14 cellular contexts compared by ENCODE assay signal in the genomic region with DNA sequence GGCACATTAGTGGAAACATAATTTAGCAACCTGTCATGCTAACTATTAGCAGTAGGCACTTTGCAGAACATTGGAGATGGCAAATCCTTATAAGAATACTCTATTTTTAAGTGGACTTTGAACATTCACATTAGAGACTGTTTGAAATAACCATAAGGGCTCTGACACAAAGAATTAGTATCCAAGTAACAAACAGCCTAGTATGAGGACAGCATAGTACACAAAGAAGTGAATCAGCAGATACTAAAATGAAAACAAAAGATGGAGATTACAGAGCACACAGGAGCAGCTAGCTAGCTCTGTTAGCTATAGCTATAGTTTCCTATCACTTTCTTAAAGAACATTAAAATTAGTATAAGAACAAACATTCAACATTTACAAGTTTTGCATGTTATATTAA.
"Had no signal": no experiment of that assay in that cellular context is flagged by ENCODE, and none has a peak within 500 bp of the region (broad histone marks: within the 10 kb centered on the region; RNA-seq: fewer than 3 reads in every experiment).

No MANE protein-coding gene starts in this region.

- H3K36me3 ChIP-seq: right lobe of liver, spleen, thyroid gland, uterus had no signal

- H3K27ac ChIP-seq: foreskin keratinocyte, right lobe of liver, spleen, thyroid gland had no signal

- H3K4me3 ChIP-seq: right lobe of liver, spleen, thyroid gland, uterus had no signal

- DNase-seq: activated CD4-positive, alpha-beta T cell treated with anti-CD3 and anti-CD28 coated beads, Interleukin-2, amount 50 U/mL, for 4 hours; activated CD4-positive, CD25-positive, alpha-beta regulatory T cell treated with anti-CD3 and anti-CD28 coated beads, Interleukin-2, amount 50 U/mL, for 72 hours; activated naive CD4-positive, alpha-beta T cell treated with anti-CD3 and anti-CD28 coated beads for 36 hours; activated naive CD8-positive, alpha-beta T cell treated with anti-CD3 and anti-CD28 coated beads, Interleukin-2, amount 50 U/mL, for 24 hours; caudate nucleus; cortex of kidney; effector CD4-positive, alpha-beta T cell; foreskin keratinocyte; glutamatergic neuron; hypothalamus; right lobe of liver; spleen; thyroid gland; uterus had no signal

- ATAC-seq: activated naive CD8-positive, alpha-beta T cell treated with anti-CD3 and anti-CD28 coated beads, Interleukin-2, amount 50 U/mL, for 24 hours; foreskin keratinocyte; right lobe of liver had no signal

- H3K9me3 ChIP-seq: right lobe of liver, spleen, thyroid gland, uterus had no signal

- H3K27me3 ChIP-seq: foreskin keratinocyte, right lobe of liver, spleen, thyroid gland, uterus had no signal

- H3K4me1 ChIP-seq: foreskin keratinocyte, right lobe of liver, spleen, thyroid gland, uterus had no signal
